Comparison of ENCODE assay signal across 8 cellular contexts in the genomic region with DNA sequence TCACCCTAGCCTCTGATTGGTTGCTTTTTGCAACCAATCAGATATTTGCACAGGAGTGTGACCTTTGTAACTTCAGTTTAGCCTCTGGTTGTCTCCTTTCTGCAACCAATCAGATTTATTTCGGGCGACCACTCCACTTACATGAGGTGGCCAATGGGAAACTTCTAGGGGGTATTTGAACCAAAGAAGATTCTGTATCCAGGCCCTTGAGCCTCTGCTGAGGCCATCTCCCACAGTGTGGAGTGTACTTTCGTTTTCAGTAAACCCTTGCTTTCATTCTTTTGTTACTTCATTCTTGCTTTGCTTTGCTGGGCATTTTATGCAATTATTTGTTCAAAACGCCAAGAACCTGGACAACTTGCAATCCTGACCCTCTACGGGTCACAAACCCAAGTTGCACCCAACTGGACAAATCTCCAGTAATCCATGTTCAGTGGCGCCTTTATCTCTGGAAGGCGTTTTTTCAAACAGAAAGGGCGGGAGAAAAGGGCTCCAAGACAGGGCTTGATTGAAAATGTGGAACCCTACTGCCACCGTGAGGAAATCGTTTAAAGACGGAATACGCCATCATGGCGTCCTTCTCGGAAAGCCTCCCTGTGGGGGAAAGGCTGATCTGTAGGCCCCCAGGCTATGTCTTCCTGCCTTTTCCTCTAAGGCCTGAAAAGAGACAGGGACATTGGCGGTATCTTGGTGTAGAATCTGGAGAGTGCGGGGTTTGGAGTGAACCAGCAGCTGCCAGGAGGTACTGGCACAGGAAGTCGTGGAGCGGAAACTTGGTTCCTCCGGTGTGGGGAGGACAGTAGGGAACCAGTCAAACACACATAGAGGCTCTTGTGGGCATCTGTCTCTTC.
DNase-seq lines count a peak whose midpoint lies in the region; ATAC-seq, FAIRE-seq and TF ChIP-seq lines count a peak whose summit lies in the region.

No MANE protein-coding gene starts in this region.

- H3F3A ChIP-seq in neural progenitor cell (ENCODE audit: low read depth) = no peaks in the 10 kb centered on the region

- BruUV-seq in GM12878 (replicated peaks; lab: Mats Ljungman, UMichigan) = no TSS peak

- H3K4me3 ChIP-seq in HL-60 (replicated peaks; ENCODE audit: insufficient read depth, low read length) (no peak overlapping the region), GM12878 (peak overlapping the region; percentile 41; the same call in 1 of the 2 replicates), neural progenitor cell (no peak overlapping the region)

- peaks cover 5% of the 10 kb centered on the region; the same call in 2 of the 3 replicates for H3K9me3 ChIP-seq in GM12878 (replicated peaks; ENCODE audit: control insufficient read depth, insufficient read depth, low read length)
- H3K9me3 ChIP-seq in neural progenitor cell (ENCODE audit: low read depth) = no peaks in the 10 kb centered on the region

- peaks cover 10% of the 10 kb centered on the region for H3K36me3 Mint-ChIP-seq in activated CD4-positive, alpha-beta memory T cell treated with anti-CD3 and anti-CD28 coated beads, Interleukin-2, amount 10 ng/mL, durations not matched to agents 7 days and 5 days (ENCODE audit: low read depth)
- H3K36me3 Mint-ChIP-seq in neural progenitor cell = peaks cover 46% of the 10 kb centered on the region

- H3K4me3 Mint-ChIP-seq in activated CD4-positive, alpha-beta memory T cell treated with anti-CD3 and anti-CD28 coated beads, Interleukin-2, amount 10 ng/mL, durations not matched to agents 7 days and 5 days = no peak overlapping the region
- no peak overlapping the region for H3K4me3 Mint-ChIP-seq in neural progenitor cell

- DNase-seq in HL-60 (ENCODE audit: low read depth in 1 of 2, low spot score in 1 of 2) (peak in 1 of 2 experiments; percentile 82), GM12878 (ENCODE audit: low read depth, low spot score) (peak; percentile 84), retina (peak; percentile 91), neural progenitor cell (ENCODE audit: low spot score) (no peak), RKO (ENCODE audit: low spot score) (no peak)
- DNase-seq in activated CD4-positive, alpha-beta memory T cell treated with anti-CD3 and anti-CD28 coated beads, Interleukin-2, amount 10 ng/mL, durations not matched to agents 7 days and 5 days = no peak

- TF ChIP-seq CTCF in HL-60 (IDR thresholded peaks at IDR 0.05; ENCODE audit: insufficient read depth, low read length) = no peak
- TF ChIP-seq CTCF in GM12878 (IDR thresholded peaks at IDR 0.05 in 2 of 3, conservative IDR thresholded peaks at IDR 0.05 in 1 of 3; ENCODE audit: control insufficient read depth in 2 of 3, extremely low read depth in 1 of 3, insufficient read depth in 1 of 3, low read depth in 3 of 3, low read length in 3 of 3) = peak; percentile 36 to 66 (median 46); a peak in 5 of 6 replicates
- TF ChIP-seq CTCF in neural progenitor cell (IDR thresholded peaks at IDR 0.05) = no peak

- TF ChIP-seq POLR2A in GM12878 (IDR thresholded peaks at IDR 0.05; ENCODE audit: low read depth, low read length) = no peak

- no peaks in the 10 kb centered on the region for H3K27me3 ChIP-seq in HL-60 (ENCODE audit: insufficient read depth, poor library complexity, severe bottlenecking)
- no peaks in the 10 kb centered on the region for H3K27me3 ChIP-seq in GM12878 (replicated peaks in 1 of 2; ENCODE audit: control insufficient read depth in 2 of 2, insufficient read depth in 2 of 2, low read length in 1 of 2)
- no peaks in the 10 kb centered on the region for H3K27me3 ChIP-seq in neural progenitor cell

- H3K4me2 ChIP-seq in GM12878 (ENCODE audit: control insufficient read depth, insufficient read depth) (peak overlapping the region; percentile 28), neural progenitor cell (no peak overlapping the region)

- H3K36me3 ChIP-seq in GM12878 (ENCODE audit: control insufficient read depth in 2 of 2, insufficient read depth in 2 of 2, low read length in 1 of 2) (no peaks in the 10 kb centered on the region), neural progenitor cell (peaks cover 4% of the 10 kb centered on the region)

- peak overlapping the region; percentile 95 for H3K27ac ChIP-seq in HL-60 (replicated peaks)
- peak overlapping the region; percentile 78 for H3K27ac ChIP-seq in GM12878 (ENCODE audit: control insufficient read depth, insufficient read depth)
- no peak overlapping the region for H3K27ac ChIP-seq in neural progenitor cell

- H2AFZ ChIP-seq in GM12878 (ENCODE audit: control insufficient read depth, low read depth, low read length) (peak overlapping the region; percentile 64), neural progenitor cell (replicated peaks) (no peak overlapping the region)

- peak; percentile 73 for TF ChIP-seq RAD21 in GM12878 (IDR thresholded peaks at IDR 0.05; ENCODE audit: insufficient read depth, low read depth, low read length)

- no peaks in the 10 kb centered on the region for H4K20me1 ChIP-seq in GM12878 (ENCODE audit: control insufficient read depth, insufficient read depth)
- no peaks in the 10 kb centered on the region for H4K20me1 ChIP-seq in neural progenitor cell (ENCODE audit: low read depth)

- no peaks in the 10 kb centered on the region for H3K27me3 Mint-ChIP-seq in activated CD4-positive, alpha-beta memory T cell treated with anti-CD3 and anti-CD28 coated beads, Interleukin-2, amount 10 ng/mL, durations not matched to agents 7 days and 5 days
- H3K27me3 Mint-ChIP-seq in neural progenitor cell (ENCODE audit: insufficient read depth, low read depth) = no peaks in the 10 kb centered on the region

- FAIRE-seq in GM12878 (lab: Jason Lieb, UNC) = peak; percentile 73

- ATAC-seq in GM18517 (IDR thresholded peaks at IDR 0.05; ENCODE audit: unreplicated experiment) = peak; percentile 66
- ATAC-seq in GM12878 = peak; percentile 91
- ATAC-seq in HG02642 (IDR thresholded peaks at IDR 0.05; ENCODE audit: poor library complexity, unreplicated experiment) = no peak

- WGBS in GM12878 (ENCODE audit: insufficient coverage, insufficient replicate concordance, low lambda C conversion rate, missing lambda C conversion rate) = 29% methylated on average over 19 of the region's 19 CpGs

- RAD21 ChIA-PET in GM12878 (lab: Charles Lee; ENCODE audit: unreplicated experiment) = no interaction called here

- no peaks in the 10 kb centered on the region for H3K4me1 Mint-ChIP-seq in activated CD4-positive, alpha-beta memory T cell treated with anti-CD3 and anti-CD28 coated beads, Interleukin-2, amount 10 ng/mL, durations not matched to agents 7 days and 5 days
- H3K4me1 Mint-ChIP-seq in neural progenitor cell = no peaks in the 10 kb centered on the region

- POLR2A ChIA-PET in GM12878 (lab: Charles Lee) = no interaction called here
- POLR2A ChIA-PET in activated CD4-positive, alpha-beta memory T cell treated with anti-CD3 and anti-CD28 coated beads, Interleukin-2, amount 10 ng/mL, durations not matched to agents 7 days and 5 days (lab: Charles Lee) = no interaction called here

- H3K9me3 Mint-ChIP-seq in activated CD4-positive, alpha-beta memory T cell treated with anti-CD3 and anti-CD28 coated beads, Interleukin-2, amount 10 ng/mL, durations not matched to agents 7 days and 5 days = peaks cover 9% of the 10 kb centered on the region
- H3K9me3 Mint-ChIP-seq in neural progenitor cell = peaks cover 27% of the 10 kb centered on the region

- H3K9ac ChIP-seq in GM12878 (ENCODE audit: control insufficient read depth, insufficient read depth, low read length) = peak overlapping the region; percentile 58
- H3K9ac ChIP-seq in neural progenitor cell = no peak overlapping the region

- H3K27ac Mint-ChIP-seq in activated CD4-positive, alpha-beta memory T cell treated with anti-CD3 and anti-CD28 coated beads, Interleukin-2, amount 10 ng/mL, durations not matched to agents 7 days and 5 days = no peak overlapping the region
- no peak overlapping the region for H3K27ac Mint-ChIP-seq in neural progenitor cell

- SMC1A ChIA-PET in GM12878 (lab: Charles Lee; ENCODE audit: uncharacterized antibody, unreplicated experiment) = interaction anchor here (1.3 kb wide), 1 partner anchor 19 kb away, joined by 3 read pairs; no protein-coding TSS in a partner anchor

- in situ Hi-C loops in GM12878 (cut with MboI) = no loop called here

- H3K79me2 ChIP-seq in GM12878 (ENCODE audit: control insufficient read depth, insufficient read depth, low read length) = no peaks in the 10 kb centered on the region
- no peaks in the 10 kb centered on the region for H3K79me2 ChIP-seq in neural progenitor cell (ENCODE audit: low read depth)

- no peaks in the 10 kb centered on the region for H3K4me1 ChIP-seq in GM12878 (ENCODE audit: control insufficient read depth, insufficient read depth, low read length)
- H3K4me1 ChIP-seq in neural progenitor cell = no peaks in the 10 kb centered on the region

- no peak for TF ChIP-seq EP300 in GM12878 (IDR thresholded peaks at IDR 0.05; ENCODE audit: borderline replicate concordance in 1 of 2, control insufficient read depth in 1 of 2, low read depth in 2 of 2, low read length in 2 of 2)

- CTCF ChIA-PET in GM12878 (lab: Yijun Ruan, JAX) = interaction anchor here (1.0 kb wide), 1 partner anchor 13 kb away, joined by 3 read pairs; no protein-coding TSS in a partner anchor
- CTCF ChIA-PET in activated CD4-positive, alpha-beta memory T cell treated with anti-CD3 and anti-CD28 coated beads, Interleukin-2, amount 10 ng/mL, durations not matched to agents 7 days and 5 days (lab: Charles Lee) = no interaction called here

- intact Hi-C loops in GM12878 (cut with micrococcal nuclease; ENCODE audit: unreplicated experiment) = loop anchor here (1.0 to 2.0 kb wide), 10 partner anchors 13 to 94 kb away; no protein-coding TSS in a partner anchor

TF ChIP-seq in GM12878, 131 proteins besides CTCF, POLR2A, EP300 and RAD21 (continues in another document):
- TF ChIP-seq KAT2A (conservative IDR thresholded peaks at IDR 0.05; ENCODE audit: control insufficient read depth, low read depth, low read length) = no peak
- 0 out of 2 replicates have a peak, but pooled peaks have one; percentile 16 for TF ChIP-seq CREM (IDR thresholded peaks at IDR 0.05; ENCODE audit: low read depth)
- no peak for TF ChIP-seq KDM1A (IDR thresholded peaks at IDR 0.05; ENCODE audit: borderline replicate concordance)
- TF ChIP-seq CEBPB (IDR thresholded peaks at IDR 0.05; ENCODE audit: borderline replicate concordance in 1 of 2, low read depth in 2 of 2, low read length in 2 of 2) = no peak
- no peak for TF ChIP-seq SPI1 (IDR thresholded peaks at IDR 0.05; ENCODE audit: borderline replicate concordance, insufficient read depth, low read depth, low read length)
- TF ChIP-seq POLR2AphosphoS2 (IDR thresholded peaks at IDR 0.05; ENCODE audit: low read depth, low read length) = no peak
- no peak for TF ChIP-seq TCF12 (IDR thresholded peaks at IDR 0.05; ENCODE audit: low read depth, low read length)

Comparison
In these comparisons a context has a peak if more than half of its experiments do, and no peak if none do; other contexts are left out.
1. DNase-seq: peak in GM12878 (single experiment) and retina (single experiment); none in activated CD4-positive, alpha-beta memory T cell treated with anti-CD3 and anti-CD28 coated beads, Interleukin-2, amount 10 ng/mL, durations not matched to agents 7 days and 5 days (single experiment), neural progenitor cell (single experiment) and RKO (single experiment).
2. CTCF ChIP-seq: peak in GM12878 (3 of 3); none in HL-60 (single experiment) and neural progenitor cell (single experiment).